ENCODE assay signal across 1 cellular context in genomic region chr1:24139159-24139489, GRCh38.
A peak's percentile ranks its signal among the peaks of the same experiment; 100 is the strongest.
TF ChIP-seq lines count a peak whose summit lies in the region.

No MANE protein-coding gene starts in this region.

TF ChIP-seq in K562, 482 proteins besides CTCF, POLR2A, EP300 and RAD21:
- TF ChIP-seq HEY1 (CRISPR knock-in tag; IDR thresholded peaks at IDR 0.05; ENCODE audit: borderline replicate concordance) (no peak), SRSF3 (IDR thresholded peaks at IDR 0.05; ENCODE audit: insufficient read depth, low read length) (no peak), RBM17 (IDR thresholded peaks at IDR 0.05; ENCODE audit: borderline replicate concordance, low read depth, low read length) (no peak), XRCC4 (IDR thresholded peaks at IDR 0.05; ENCODE audit: extremely low read depth, insufficient read depth, insufficient read length) (no peak), BCL6 (CRISPR knock-in tag; IDR thresholded peaks at IDR 0.05) (no peak), ZNF316 (IDR thresholded peaks at IDR 0.05) (no peak), C11orf30 (IDR thresholded peaks at IDR 0.05; ENCODE audit: low read depth) (no peak), NFIX (CRISPR knock-in tag; IDR thresholded peaks at IDR 0.05; ENCODE audit: low read depth) (no peak), DPF2 (IDR thresholded peaks at IDR 0.05) (no peak), NCOA2 (IDR thresholded peaks at IDR 0.05; ENCODE audit: partially characterized antibody in 2 of 2) (no peak), ZNF146 (CRISPR knock-in tag; IDR thresholded peaks at IDR 0.05; ENCODE audit: unreplicated experiment) (peak; percentile 65), CEBPG (CRISPR knock-in tag; IDR thresholded peaks at IDR 0.05) (no peak), CEBPG (tag; conservative IDR thresholded peaks at IDR 0.05 in 1 of 2, IDR thresholded peaks at IDR 0.05 in 1 of 2) (peak in 1 of 2 experiments; percentile 35; a peak in 1 of 4 replicates), ZNF699 (CRISPR knock-in tag; IDR thresholded peaks at IDR 0.05; ENCODE audit: insufficient replicate concordance) (no peak), CEBPB (tag; IDR thresholded peaks at IDR 0.05) (peak; percentile 33; the same call in 1 of the 2 replicates), SUPT5H (IDR thresholded peaks at IDR 0.05) (no peak), E2F1 (CRISPR knock-in tag; IDR thresholded peaks at IDR 0.05) (no peak), PBX2 (CRISPR knock-in tag; IDR thresholded peaks at IDR 0.05; ENCODE audit: low read depth) (no peak), PBX2 (tag; conservative IDR thresholded peaks at IDR 0.05; ENCODE audit: low read depth) (no peak), SNRNP70 (optimal IDR thresholded peaks at IDR 0.05; ENCODE audit: low read depth, low read length) (no peak), ZNF655 (CRISPR knock-in tag; IDR thresholded peaks at IDR 0.05) (no peak)
